15 cellular contexts compared by ENCODE assay signal in genomic region chr3:105728913-105729312, GRCh38.
A peak's percentile ranks its signal among the peaks of the same experiment; 100 is the strongest.
DNase-seq lines count a peak whose midpoint lies in the region; ATAC-seq and TF ChIP-seq lines count a peak whose summit lies in the region.
"Had no signal": no experiment of that assay in that cellular context is flagged by ENCODE, and none has a peak within 500 bp of the region (broad histone marks: within the 10 kb centered on the region; RNA-seq: fewer than 3 reads in every experiment).

No MANE protein-coding gene starts in this region.

- H3K9me3 ChIP-seq in cardiac muscle cell (ENCODE audit: low read depth), result no peaks in the 10 kb centered on the region
- H3K9me3 ChIP-seq: Peyer's patch had no signal

- H3K27me3 Mint-ChIP-seq in nephron (ENCODE audit: low read depth) (no peaks in the 10 kb centered on the region), natural killer cell (ENCODE audit: low read depth in 2 of 2) (no peaks in the 10 kb centered on the region)
- H3K27me3 Mint-ChIP-seq: IgD-negative memory B cell had no signal

- H3K36me3 Mint-ChIP-seq in nephron (ENCODE audit: low read depth) (peaks cover 73% of the 10 kb centered on the region), natural killer cell (peaks cover 19% of the 10 kb centered on the region)

- H3K4me1 Mint-ChIP-seq in nephron (peaks cover 24% of the 10 kb centered on the region), natural killer cell (peaks cover 30 to 37% of the 10 kb centered on the region in 2 donors)

- no peaks in the 10 kb centered on the region for H3K27me3 ChIP-seq in cardiac muscle cell
- H3K27me3 ChIP-seq: Peyer's patch had no signal

- H3K27ac Mint-ChIP-seq in nephron (peak overlapping the region; percentile 24 to 86 (median 84)), natural killer cell (peak overlapping the region in 1 of 2 donors; percentile 83)
- H3K27ac Mint-ChIP-seq: IgD-negative memory B cell had no signal

- DNase-seq in cardiac muscle cell (ENCODE audit: low read depth in 1 of 2, low spot score in 1 of 2) (no peak), Right ventricle myocardium inferior (ENCODE audit: missing footprints) (no peak), iris pigment epithelial cell (ENCODE audit: low read depth) (peak; percentile 25), ureter (ENCODE audit: low spot score) (no peak), NCI-H2029 treated with DMSO at 0.1 percent for 48 hours (lab: John Stamatoyannopoulos, UW) (no peak), natural killer cell (no peak)
- DNase-seq: NCI-H1105, NCI-H2081, NCI-H2171, NCI-H345, NCI-H526, Peyer's patch had no signal

- no peaks in the 10 kb centered on the region for H3K4me1 ChIP-seq in cardiac muscle cell (ENCODE audit: low read depth)
- H3K4me1 ChIP-seq: Peyer's patch had no signal

- peaks cover 13% of the 10 kb centered on the region for H3K9me3 Mint-ChIP-seq in nephron
- peaks cover 5 to 6% of the 10 kb centered on the region in 2 donors for H3K9me3 Mint-ChIP-seq in natural killer cell

- H3K36me3 ChIP-seq in cardiac muscle cell, result peaks cover 21% of the 10 kb centered on the region

- H3K4me3 ChIP-seq in cardiac muscle cell, result no peak overlapping the region
- H3K4me3 ChIP-seq: Peyer's patch had no signal

- no peak for ATAC-seq in Right ventricle myocardium inferior
- no peak for ATAC-seq in natural killer cell

- no peak overlapping the region for H3K4me3 Mint-ChIP-seq in nephron
- no peak overlapping the region for H3K4me3 Mint-ChIP-seq in natural killer cell
- H3K4me3 Mint-ChIP-seq: IgD-negative memory B cell had no signal

- intact Hi-C loops in Right ventricle myocardium inferior (cut with DNase I), result no loop called here
- intact Hi-C loops in natural killer cell (cut with micrococcal nuclease), result no loop called here

- peak overlapping the region; percentile 25 for H3K27ac ChIP-seq in cardiac muscle cell
- H3K27ac ChIP-seq: C4-2B, Peyer's patch had no signal

- no peak for TF ChIP-seq CTCF in cardiac muscle cell (IDR thresholded peaks at IDR 0.05; ENCODE audit: low read depth, low read length)
- no peak for TF ChIP-seq CTCF in nephron (IDR thresholded peaks at IDR 0.05; ENCODE audit: unreplicated experiment in 3 of 3)
- no peak for TF ChIP-seq CTCF in natural killer cell (IDR thresholded peaks at IDR 0.05)
